In the genomic region with DNA sequence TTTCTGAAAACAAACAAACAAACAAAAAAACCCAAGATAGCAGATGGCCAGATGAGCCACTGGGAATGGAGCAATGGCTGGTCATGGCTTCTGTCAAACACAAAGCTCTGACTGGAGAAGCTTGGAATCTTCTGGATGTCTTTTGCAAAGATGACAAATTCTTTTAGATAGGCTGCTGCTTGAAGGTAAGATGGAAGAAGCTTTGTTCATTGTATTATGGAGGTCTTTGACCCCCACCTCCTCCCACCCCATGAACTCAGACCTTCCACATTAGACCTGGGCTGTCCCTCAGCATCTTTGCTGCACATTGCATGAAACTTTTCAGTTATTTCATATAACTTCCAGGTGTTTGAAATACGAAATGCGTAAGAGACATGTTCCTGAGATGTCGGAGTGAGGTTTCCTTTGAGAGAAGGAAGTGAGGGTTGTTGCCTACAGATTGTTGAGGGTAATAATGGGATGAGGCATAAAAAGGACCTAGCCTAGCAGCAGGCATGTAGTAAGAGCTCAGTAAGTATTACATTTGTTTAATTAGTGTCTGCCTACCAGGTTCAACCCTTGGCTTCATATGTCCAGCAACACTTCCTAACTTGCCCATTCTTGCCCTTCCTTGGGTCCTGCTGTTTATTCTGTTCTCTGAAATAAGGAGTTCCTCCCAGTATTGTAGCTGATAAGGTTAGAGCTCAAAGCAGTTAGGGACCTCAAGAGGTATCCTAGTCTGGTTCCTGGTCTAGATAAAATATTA, we compare ENCODE assay signal across 28 cellular contexts. TPM values are rescaled to one million over a fixed set of nuclear protein-coding genes. Genes with fewer than 3 reads are reported as not detected.
DNase-seq lines count a peak whose midpoint lies in the region; ATAC-seq, FAIRE-seq and TF ChIP-seq lines count a peak whose summit lies in the region.
"Had no signal": no experiment of that assay in that cellular context is flagged by ENCODE, and none has a peak within 500 bp of the region (broad histone marks: within the 10 kb centered on the region; RNA-seq: fewer than 3 reads in every experiment).

No MANE protein-coding gene starts in this region.

- H3K27ac Mint-ChIP-seq in stimulated activated naive CD8-positive, alpha-beta T cell treated with anti-CD3 and anti-CD28 coated beads, Interleukin-15, Interleukin-2, amounts not matched to agents 100 ng/mL and 50 ng/mL, for 24 hours: peak overlapping the region; percentile 29
- H3K27ac Mint-ChIP-seq: activated CD4-positive, alpha-beta memory T cell treated with anti-CD3 and anti-CD28 coated beads, Interleukin-2, amount 10 ng/mL, durations not matched to agents 7 days and 5 days; activated T-helper 2 cell treated with anti-CD3 and anti-CD28 coated beads, Interferon-gamma antibody, Interleukin-2, Interleukin-4, amounts not matched to agents 10 μg/mL and 5 μg/mL and 100 μg/mL, durations not matched to agents 14 hours and 24 hours and 36 hours; T-helper 1 cell treated with Interleukin-12 subunit alpha and Interleukin-12 subunit beta and Interleukin-4 antibody, amounts not matched to agents 30 μg/mL and 1 μg/mL, for 36 hours had no signal

- H3K9ac ChIP-seq in keratinocyte (ENCODE audit: control insufficient read depth, extremely low read depth, insufficient read depth, low read length): no peak overlapping the region

- peaks cover 24% of the 10 kb centered on the region for H3K36me3 Mint-ChIP-seq in stimulated activated naive CD8-positive, alpha-beta T cell treated with anti-CD3 and anti-CD28 coated beads, Interleukin-15, Interleukin-2, amounts not matched to agents 100 ng/mL and 50 ng/mL, for 24 hours (ENCODE audit: low read depth)

- H3K36me3 ChIP-seq in RWPE2 (ENCODE audit: low read depth) (no peaks in the 10 kb centered on the region), keratinocyte (ENCODE audit: control insufficient read depth in 2 of 2, extremely low read depth in 1 of 2, insufficient read depth in 2 of 2, low read length in 2 of 2) (no peaks in the 10 kb centered on the region)
- H3K36me3 ChIP-seq: left lung, tibial nerve had no signal

- no peaks in the 10 kb centered on the region for H4K20me1 ChIP-seq in keratinocyte (ENCODE audit: control insufficient read depth, extremely low read depth, insufficient read depth, low read length)

- ATAC-seq in stimulated activated naive CD8-positive, alpha-beta T cell treated with anti-CD3 and anti-CD28 coated beads, Interleukin-15, Interleukin-2, amounts not matched to agents 100 U/mL and 50 U/mL, for 24 hours: no peak
- ATAC-seq in RWPE2 (ENCODE audit: low read depth) (peak; percentile 51; the same call in 2 of the 3 replicates), HG02840 (IDR thresholded peaks at IDR 0.05; ENCODE audit: low FRiP score, unreplicated experiment) (no peak), GM21619 (IDR thresholded peaks at IDR 0.05; ENCODE audit: unreplicated experiment) (no peak)
- ATAC-seq: HCT116, left lung, psoas muscle, sciatic nerve had no signal

- H2AFZ ChIP-seq in keratinocyte (ENCODE audit: control insufficient read depth, low read length): peak overlapping the region; percentile 47

- H3K27me3 Mint-ChIP-seq in stimulated activated naive CD8-positive, alpha-beta T cell treated with anti-CD3 and anti-CD28 coated beads, Interleukin-15, Interleukin-2, amounts not matched to agents 100 ng/mL and 50 ng/mL, for 24 hours: no peaks in the 10 kb centered on the region

- H3K4me2 ChIP-seq in keratinocyte (ENCODE audit: control insufficient read depth, extremely low read depth, insufficient read depth, low read depth, low read length): peak overlapping the region; percentile 11

- H3K4me1 Mint-ChIP-seq in stimulated activated naive CD8-positive, alpha-beta T cell treated with anti-CD3 and anti-CD28 coated beads, Interleukin-15, Interleukin-2, amounts not matched to agents 100 ng/mL and 50 ng/mL, for 24 hours (ENCODE audit: low read depth): peaks cover 56% of the 10 kb centered on the region

- no peaks in the 10 kb centered on the region for H3K79me2 ChIP-seq in keratinocyte (ENCODE audit: control insufficient read depth, insufficient read depth, low read length)

- peaks cover 12% of the 10 kb centered on the region for H3K4me1 ChIP-seq in RWPE2 (ENCODE audit: insufficient read depth, poor library complexity, severe bottlenecking)
- peaks cover 11% of the 10 kb centered on the region for H3K4me1 ChIP-seq in keratinocyte (ENCODE audit: control insufficient read depth, extremely low read depth, insufficient read depth, low read length)
- H3K4me1 ChIP-seq: psoas muscle had no signal

- no peaks in the 10 kb centered on the region for H3K9me3 Mint-ChIP-seq in stimulated activated naive CD8-positive, alpha-beta T cell treated with anti-CD3 and anti-CD28 coated beads, Interleukin-15, Interleukin-2, amounts not matched to agents 100 ng/mL and 50 ng/mL, for 24 hours
- H3K9me3 Mint-ChIP-seq: activated CD4-positive, alpha-beta memory T cell treated with anti-CD3 and anti-CD28 coated beads, Interleukin-2, amount 10 ng/mL, durations not matched to agents 7 days and 5 days; activated T-helper 2 cell treated with anti-CD3 and anti-CD28 coated beads, Interferon-gamma antibody, Interleukin-2, Interleukin-4, amounts not matched to agents 10 μg/mL and 5 μg/mL and 100 μg/mL, durations not matched to agents 14 hours and 24 hours and 36 hours; T-helper 1 cell treated with Interleukin-12 subunit alpha and Interleukin-12 subunit beta and Interleukin-4 antibody, amounts not matched to agents 30 μg/mL and 1 μg/mL, for 36 hours had no signal

- TF ChIP-seq CTCF in RWPE2 (IDR thresholded peaks at IDR 0.05; ENCODE audit: poor library complexity, severe bottlenecking): no peak
- no peak for TF ChIP-seq CTCF in keratinocyte (optimal IDR thresholded peaks at IDR 0.05 in 1 of 3, IDR thresholded peaks at IDR 0.05 in 1 of 3, conservative IDR thresholded peaks at IDR 0.05 in 1 of 3; ENCODE audit: extremely low read depth in 1 of 3, insufficient read depth in 2 of 3, low read length in 3 of 3)

- H3K27me3 ChIP-seq in RWPE2 (ENCODE audit: insufficient read depth, poor library complexity, severe bottlenecking) (no peaks in the 10 kb centered on the region), keratinocyte (ENCODE audit: control insufficient read depth, extremely low read depth, insufficient read depth, low read length) (no peaks in the 10 kb centered on the region)
- H3K27me3 ChIP-seq: left lung, tibial nerve had no signal

- H3K4me3 Mint-ChIP-seq in stimulated activated naive CD8-positive, alpha-beta T cell treated with anti-CD3 and anti-CD28 coated beads, Interleukin-15, Interleukin-2, amounts not matched to agents 100 ng/mL and 50 ng/mL, for 24 hours: no peak overlapping the region
- H3K4me3 Mint-ChIP-seq: activated CD4-positive, alpha-beta memory T cell treated with anti-CD3 and anti-CD28 coated beads, Interleukin-2, amount 10 ng/mL, durations not matched to agents 7 days and 5 days; T-helper 1 cell treated with Interleukin-12 subunit alpha and Interleukin-12 subunit beta and Interleukin-4 antibody, amounts not matched to agents 30 μg/mL and 1 μg/mL, for 36 hours had no signal

- H3K4me3 ChIP-seq in RWPE2 (ENCODE audit: severe bottlenecking) (no peak overlapping the region), keratinocyte (ENCODE audit: control insufficient read depth in 2 of 3, extremely low read depth in 1 of 3, insufficient read depth in 2 of 3, low read depth in 1 of 3, low read length in 3 of 3) (no peak overlapping the region)
- H3K4me3 ChIP-seq: left lung, psoas muscle, SK-N-MC, tibial nerve had no signal

- H3K9me1 ChIP-seq in keratinocyte (ENCODE audit: control insufficient read depth, extremely low read depth, insufficient read depth, low read length): no peaks in the 10 kb centered on the region

- DNase-seq in stimulated activated naive CD8-positive, alpha-beta T cell treated with anti-CD3 and anti-CD28 coated beads, Interleukin-15, Interleukin-2, amounts not matched to agents 100 U/mL and 50 U/mL, for 24 hours: no peak
- DNase-seq in RWPE2 (ENCODE audit: low spot score) (no peak), keratinocyte (ENCODE audit: low read depth, low spot score) (no peak), anterior cingulate cortex (lab: John Stamatoyannopoulos, UW) (no peak)
- DNase-seq: activated CD4-positive, alpha-beta memory T cell treated with anti-CD3 and anti-CD28 coated beads, Interleukin-2, amount 10 ng/mL, durations not matched to agents 7 days and 5 days; C1 segment of cervical spinal cord; caudate nucleus; cortex of kidney; effector memory CD4-positive, alpha-beta T cell; foreskin fibroblast; left lung; mesendoderm; NCI-H1092; NCI-H1694 treated with DMSO at 0.1 percent for 48 hours; nucleus accumbens; psoas muscle; stimulated activated CD4-positive, alpha-beta T cell treated with anti-CD3 and anti-CD28 coated beads, Interleukin-12 subunit alpha, Interleukin-12 subunit beta, amount 100 ng/mL, for 4 hours; stimulated activated CD4-positive, alpha-beta T cell treated with anti-CD3 and anti-CD28 coated beads, Interleukin-2, amount 100 ng/mL, for 48 hours had no signal

- H3K27ac ChIP-seq in RWPE2 (ENCODE audit: poor library complexity, severe bottlenecking): peak overlapping the region; percentile 0
- H3K27ac ChIP-seq in keratinocyte (ENCODE audit: control insufficient read depth, insufficient read depth, low read length): no peak overlapping the region
- H3K27ac ChIP-seq: psoas muscle, SK-N-MC, tibial nerve had no signal

- dilution Hi-C loops in keratinocyte (cut with MboI; ENCODE audit: extremely low pct_ligation_motif_present, low sequenced_read_pairs): no loop called here

- FAIRE-seq in keratinocyte (lab: Jason Lieb, UNC): peak; percentile 51
- FAIRE-seq: islet of Langerhans had no signal

- H3K9me3 ChIP-seq in RWPE2 (ENCODE audit: severe bottlenecking): no peaks in the 10 kb centered on the region
- H3K9me3 ChIP-seq in keratinocyte (ENCODE audit: control insufficient read depth, low read depth, low read length): no peaks in the 10 kb centered on the region
- H3K9me3 ChIP-seq: left lung, psoas muscle, tibial nerve had no signal

RNA-seq across cellular contexts. Expression of gene IER3, which starts 51.4 kb away (rescaled TPM):
- polyA plus RNA-seq in keratinocyte: 171 to 289 TPM (median 277 TPM) in 3 replicates
- 212 TPM for polyA plus RNA-seq in keratinocyte (2011; ENCODE audit: low read depth)
- polyA plus RNA-seq in keratinocyte (2011; cell fraction: cytosol; rRNA removed): 139 and 176 TPM in 2 replicates
- 516 and 549 TPM in 2 replicates for polyA plus RNA-seq in keratinocyte (2011; cell fraction: nucleus; rRNA removed)
- polyA plus RNA-seq in keratinocyte (2012; ENCODE audit: low replicate concordance): 226 and 373 TPM in 2 replicates
- 46.6 to 116 TPM (median 58.4 TPM) in 3 replicates for polyA minus RNA-seq in keratinocyte
- 239 TPM for polyA minus RNA-seq in keratinocyte (2011; cell fraction: cytosol; rRNA and poly(A)+ RNA removed)
- polyA minus RNA-seq in keratinocyte (2011; cell fraction: nucleus; rRNA and poly(A)+ RNA removed): 82.4 and 85.6 TPM in 2 replicates

RNA-seq across cellular contexts. Expression of gene FLOT1, which starts 53.2 kb away (rescaled TPM):
- 21.6 to 23.8 TPM (median 22.1 TPM) in 3 replicates for polyA plus RNA-seq in keratinocyte
- polyA plus RNA-seq in keratinocyte (2011; ENCODE audit: low read depth): 52.5 TPM
- 14.9 and 21.3 TPM in 2 replicates for polyA plus RNA-seq in keratinocyte (2011; cell fraction: cytosol; rRNA removed)
- 21.6 and 22.0 TPM in 2 replicates for polyA plus RNA-seq in keratinocyte (2011; cell fraction: nucleus; rRNA removed)
- polyA plus RNA-seq in keratinocyte (2012; ENCODE audit: low replicate concordance): 19.5 and 22.0 TPM in 2 replicates
- polyA minus RNA-seq in keratinocyte: 23.2 to 52.7 TPM (median 25.6 TPM) in 3 replicates
- polyA minus RNA-seq in keratinocyte (2011; cell fraction: cytosol; rRNA and poly(A)+ RNA removed): 16.3 TPM
- polyA minus RNA-seq in keratinocyte (2011; cell fraction: nucleus; rRNA and poly(A)+ RNA removed): 14.8 and 19.5 TPM in 2 replicates
